In genomic region chr16:87496101-87496801, GRCh38 we compare ENCODE assay signal across 1 cellular context.
TF ChIP-seq lines count a peak whose summit lies in the region.

No MANE protein-coding gene starts in this region.

TF ChIP-seq in GM12878, 131 proteins besides CTCF, POLR2A, EP300 and RAD21 (continues in another document):
- TF ChIP-seq YBX1 (IDR thresholded peaks at IDR 0.05) (no peak), SKIL (IDR thresholded peaks at IDR 0.05; ENCODE audit: low read depth, poor library complexity, severe bottlenecking) (no peak), BCLAF1 (IDR thresholded peaks at IDR 0.05) (no peak), MYC (IDR thresholded peaks at IDR 0.05; ENCODE audit: insufficient read depth, insufficient read length, insufficient replicate concordance, low read length, severe bottlenecking) (no peak), RUNX3 (IDR thresholded peaks at IDR 0.05; ENCODE audit: low read length) (peak; percentile 93), ESRRA (IDR thresholded peaks at IDR 0.05; ENCODE audit: low read length) (no peak), WRNIP1 (IDR thresholded peaks at IDR 0.05; ENCODE audit: borderline replicate concordance, low read depth, low read length) (no peak), STAT1 (conservative IDR thresholded peaks at IDR 0.05) (no peak), SREBF1 (IDR thresholded peaks at IDR 0.05; ENCODE audit: low read length) (no peak), ZNF687 (IDR thresholded peaks at IDR 0.05) (no peak), POU2F2 (IDR thresholded peaks at IDR 0.05; ENCODE audit: borderline replicate concordance, low read depth, low read length) (no peak), TBL1XR1 (IDR thresholded peaks at IDR 0.05; ENCODE audit: low read depth, low read length) (peak; percentile 63; the same call in 1 of the 2 replicates), ZBTB33 (IDR thresholded peaks at IDR 0.05) (no peak), FOXK2 (IDR thresholded peaks at IDR 0.05) (no peak), CBFB (IDR thresholded peaks at IDR 0.05; ENCODE audit: low read depth) (0 out of 2 replicates have a peak, but pooled peaks have one; percentile 20), SPI1 (IDR thresholded peaks at IDR 0.05; ENCODE audit: borderline replicate concordance, insufficient read depth, low read depth, low read length) (peak; percentile 21; the same call in 1 of the 2 replicates), BCL3 (IDR thresholded peaks at IDR 0.05; ENCODE audit: borderline replicate concordance, insufficient read depth, low read depth, low read length, poor library complexity, severe bottlenecking) (peak; percentile 100), RELB (IDR thresholded peaks at IDR 0.05; ENCODE audit: low read depth) (no peak), CEBPZ (IDR thresholded peaks at IDR 0.05; ENCODE audit: low read depth, low read length) (no peak), MTA2 (IDR thresholded peaks at IDR 0.05; ENCODE audit: low read depth) (no peak), ZSCAN29 (IDR thresholded peaks at IDR 0.05) (no peak), MTA3 (IDR thresholded peaks at IDR 0.05; ENCODE audit: borderline replicate concordance, low read length) (0 out of 2 replicates have a peak, but pooled peaks have one; percentile 36), PAX5 (IDR thresholded peaks at IDR 0.05; ENCODE audit: borderline replicate concordance, low read depth, low read length) (peak; percentile 56; the same call in 1 of the 2 replicates), SP1 (IDR thresholded peaks at IDR 0.05; ENCODE audit: low read depth, low read length) (no peak), RAD51 (IDR thresholded peaks at IDR 0.05) (no peak), RCOR1 (conservative IDR thresholded peaks at IDR 0.05; ENCODE audit: low read depth, low read length) (no peak), CREB1 (IDR thresholded peaks at IDR 0.05; ENCODE audit: low read depth) (no peak), FOS (IDR thresholded peaks at IDR 0.05; ENCODE audit: borderline replicate concordance, extremely low read depth, insufficient read length) (no peak), ATF2 (IDR thresholded peaks at IDR 0.05; ENCODE audit: low read length) (0 out of 2 replicates have a peak, but pooled peaks have one; percentile 38), BMI1 (IDR thresholded peaks at IDR 0.05; ENCODE audit: borderline replicate concordance) (no peak), USF2 (IDR thresholded peaks at IDR 0.05; ENCODE audit: borderline replicate concordance, low read depth, low read length) (no peak), E4F1 (IDR thresholded peaks at IDR 0.05; ENCODE audit: borderline replicate concordance, partially characterized antibody) (no peak), ZNF24 (IDR thresholded peaks at IDR 0.05) (no peak), ASH2L (IDR thresholded peaks at IDR 0.05; ENCODE audit: borderline replicate concordance, low read depth) (no peak)
